Comparison of ENCODE assay signal across 23 cellular contexts in the genomic region with DNA sequence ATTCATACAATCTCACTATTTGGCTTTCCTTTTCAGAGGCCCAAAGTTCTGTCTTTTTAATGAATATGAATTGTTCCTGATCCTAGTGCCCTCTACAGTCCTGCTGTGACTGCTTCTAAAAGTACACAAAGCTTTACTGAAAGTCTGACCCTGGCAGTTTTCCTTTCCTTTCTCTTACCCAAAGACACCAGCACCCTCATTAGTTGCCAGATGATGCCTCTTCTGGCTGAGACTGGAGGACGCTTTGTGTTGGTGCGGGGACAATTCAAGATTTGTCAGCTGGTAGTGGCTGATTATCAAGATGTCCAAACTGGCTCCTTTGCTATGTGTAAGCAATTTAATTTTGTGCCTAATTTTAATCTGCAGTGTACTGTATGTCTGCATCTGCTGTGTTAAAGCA.
"Had no signal": no experiment of that assay in that cellular context is flagged by ENCODE, and none has a peak within 500 bp of the region (broad histone marks: within the 10 kb centered on the region; RNA-seq: fewer than 3 reads in every experiment).

No MANE protein-coding gene starts in this region.

- H3K9me3 Mint-ChIP-seq: activated naive CD4-positive, alpha-beta T cell treated with anti-CD3 and anti-CD28 coated beads for 36 hours; activated T-cell treated with anti-CD3 and anti-CD28 coated beads, Interleukin-2, amount 50 U/mL, for 24 hours; central memory CD8-positive, alpha-beta T cell had no signal

- H3K4me1 ChIP-seq: colonic mucosa, right lobe of liver, upper lobe of left lung had no signal

- H3K4me1 Mint-ChIP-seq: activated CD4-positive, alpha-beta T cell treated with anti-CD3 and anti-CD28 coated beads, Interleukin-2, amount 10 ng/mL, durations not matched to agents 7 days and 5 days; central memory CD8-positive, alpha-beta T cell; nephron had no signal

- H3K27me3 ChIP-seq: colonic mucosa, foreskin keratinocyte, ovary, right lobe of liver, upper lobe of left lung had no signal

- H3K27ac ChIP-seq: colonic mucosa, foreskin keratinocyte, ovary, right lobe of liver, thoracic aorta, upper lobe of left lung had no signal

- H3K4me3 ChIP-seq: colonic mucosa, lung, ovary, right lobe of liver, thoracic aorta, upper lobe of left lung had no signal

- H3K27ac Mint-ChIP-seq: activated CD4-positive, alpha-beta T cell treated with anti-CD3 and anti-CD28 coated beads, Interleukin-2, amount 10 ng/mL, durations not matched to agents 7 days and 5 days; activated CD8-positive, alpha-beta T cell treated with anti-CD3 and anti-CD28 coated beads, Interleukin-2, amount 10 ng/mL, durations not matched to agents 7 days and 5 days; activated naive CD4-positive, alpha-beta T cell treated with anti-CD3 and anti-CD28 coated beads for 36 hours; activated T-cell treated with anti-CD3 and anti-CD28 coated beads, Interleukin-2, amount 50 U/mL, for 24 hours; nephron had no signal

- H3K36me3 ChIP-seq: colonic mucosa, ovary, thoracic aorta had no signal

- H3K27me3 Mint-ChIP-seq: activated CD4-positive, alpha-beta T cell treated with anti-CD3 and anti-CD28 coated beads, Interleukin-2, amount 10 ng/mL, durations not matched to agents 7 days and 5 days; central memory CD8-positive, alpha-beta T cell had no signal

- H3K9me3 ChIP-seq: colonic mucosa, ovary, right lobe of liver, thoracic aorta, upper lobe of left lung had no signal

- DNase-seq: activated CD4-positive, alpha-beta T cell treated with anti-CD3 and anti-CD28 coated beads, Interleukin-2, amount 10 ng/mL, durations not matched to agents 7 days and 5 days; activated CD8-positive, alpha-beta T cell treated with anti-CD3 and anti-CD28 coated beads, Interleukin-2, amount 10 ng/mL, durations not matched to agents 7 days and 5 days; activated naive CD4-positive, alpha-beta T cell treated with anti-CD3 and anti-CD28 coated beads for 36 hours; activated T-cell treated with anti-CD3 and anti-CD28 coated beads, Interleukin-2, amount 50 U/mL, for 24 hours; aorta; colonic mucosa; foreskin keratinocyte; glutamatergic neuron; hippocampal formation; islet precursor cell; left colon; midbrain; ovary; right lobe of liver; small intestine; stimulated activated CD4-positive, alpha-beta T cell treated with anti-CD3 and anti-CD28 coated beads, Interleukin-15, amount 100 ng/mL, for 24 hours; stimulated activated CD4-positive, alpha-beta T cell treated with anti-CD3 and anti-CD28 coated beads, Interleukin-4, amount 100 ng/mL, for 1 hour; T1000; upper lobe of left lung had no signal

- H3K4me3 Mint-ChIP-seq: activated CD4-positive, alpha-beta T cell treated with anti-CD3 and anti-CD28 coated beads, Interleukin-2, amount 10 ng/mL, durations not matched to agents 7 days and 5 days; activated CD8-positive, alpha-beta T cell treated with anti-CD3 and anti-CD28 coated beads, Interleukin-2, amount 10 ng/mL, durations not matched to agents 7 days and 5 days; activated naive CD4-positive, alpha-beta T cell treated with anti-CD3 and anti-CD28 coated beads for 36 hours; activated T-cell treated with anti-CD3 and anti-CD28 coated beads, Interleukin-2, amount 50 U/mL, for 24 hours; central memory CD8-positive, alpha-beta T cell; nephron had no signal
